Comparison of ENCODE assay signal across 1 cellular context in the genomic region with DNA sequence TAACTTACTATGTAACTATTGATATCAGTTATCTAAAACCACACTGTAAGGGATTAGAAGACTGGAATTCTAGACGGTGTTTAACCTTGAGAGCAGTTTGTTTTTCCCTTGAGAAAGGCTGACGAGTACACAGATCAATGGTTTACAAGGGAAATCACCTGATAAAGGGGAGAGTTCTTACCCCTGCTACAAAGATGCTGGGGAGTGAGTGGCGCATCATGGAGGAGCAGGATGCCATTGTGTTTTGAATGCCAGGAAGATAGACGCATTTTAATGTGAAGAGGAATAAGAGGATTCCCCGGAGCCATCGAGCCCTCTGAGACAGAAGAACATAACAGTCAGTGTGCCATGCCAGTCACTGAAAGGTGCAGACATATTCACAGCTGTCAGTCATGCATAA.
TF ChIP-seq lines count a peak whose summit lies in the region.

No MANE protein-coding gene starts in this region.

TF ChIP-seq in HepG2, 621 proteins besides CTCF, POLR2A, EP300 and RAD21 (continued from another document and continues in another):
- TF ChIP-seq, protein P1, sequence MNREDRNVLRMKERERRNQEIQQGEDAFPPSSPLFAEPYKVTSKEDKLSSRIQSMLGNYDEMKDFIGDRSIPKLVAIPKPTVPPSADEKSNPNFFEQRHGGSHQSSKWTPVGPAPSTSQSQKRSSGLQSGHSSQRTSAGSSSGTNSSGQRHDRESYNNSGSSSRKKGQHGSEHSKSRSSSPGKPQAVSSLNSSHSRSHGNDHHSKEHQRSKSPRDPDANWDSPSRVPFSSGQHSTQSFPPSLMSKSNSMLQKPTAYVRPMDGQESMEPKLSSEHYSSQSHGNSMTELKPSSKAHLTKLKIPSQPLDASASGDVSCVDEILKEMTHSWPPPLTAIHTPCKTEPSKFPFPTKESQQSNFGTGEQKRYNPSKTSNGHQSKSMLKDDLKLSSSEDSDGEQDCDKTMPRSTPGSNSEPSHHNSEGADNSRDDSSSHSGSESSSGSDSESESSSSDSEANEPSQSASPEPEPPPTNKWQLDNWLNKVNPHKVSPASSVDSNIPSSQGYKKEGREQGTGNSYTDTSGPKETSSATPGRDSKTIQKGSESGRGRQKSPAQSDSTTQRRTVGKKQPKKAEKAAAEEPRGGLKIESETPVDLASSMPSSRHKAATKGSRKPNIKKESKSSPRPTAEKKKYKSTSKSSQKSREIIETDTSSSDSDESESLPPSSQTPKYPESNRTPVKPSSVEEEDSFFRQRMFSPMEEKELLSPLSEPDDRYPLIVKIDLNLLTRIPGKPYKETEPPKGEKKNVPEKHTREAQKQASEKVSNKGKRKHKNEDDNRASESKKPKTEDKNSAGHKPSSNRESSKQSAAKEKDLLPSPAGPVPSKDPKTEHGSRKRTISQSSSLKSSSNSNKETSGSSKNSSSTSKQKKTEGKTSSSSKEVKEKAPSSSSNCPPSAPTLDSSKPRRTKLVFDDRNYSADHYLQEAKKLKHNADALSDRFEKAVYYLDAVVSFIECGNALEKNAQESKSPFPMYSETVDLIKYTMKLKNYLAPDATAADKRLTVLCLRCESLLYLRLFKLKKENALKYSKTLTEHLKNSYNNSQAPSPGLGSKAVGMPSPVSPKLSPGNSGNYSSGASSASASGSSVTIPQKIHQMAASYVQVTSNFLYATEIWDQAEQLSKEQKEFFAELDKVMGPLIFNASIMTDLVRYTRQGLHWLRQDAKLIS (CRISPR knock-in tag; IDR thresholded peaks at IDR 0.05) = no peak
- TF ChIP-seq ZBTB7B (CRISPR knock-in tag; IDR thresholded peaks at IDR 0.05) = no peak
- no peak for TF ChIP-seq MED8 (CRISPR knock-in tag; IDR thresholded peaks at IDR 0.05; ENCODE audit: insufficient replicate concordance)
- TF ChIP-seq BRD4 (CRISPR knock-in tag; IDR thresholded peaks at IDR 0.05) = no peak
- no peak for TF ChIP-seq ZSCAN20 (CRISPR knock-in tag; IDR thresholded peaks at IDR 0.05; ENCODE audit: borderline replicate concordance)
- no peak for TF ChIP-seq JUN (CRISPR knock-in tag; IDR thresholded peaks at IDR 0.05)
- TF ChIP-seq FOSL1 (CRISPR knock-in tag; IDR thresholded peaks at IDR 0.05; ENCODE audit: borderline replicate concordance) = no peak
- no peak for TF ChIP-seq RAD51 (IDR thresholded peaks at IDR 0.05; ENCODE audit: borderline replicate concordance)
- TF ChIP-seq U2AF1 (optimal IDR thresholded peaks at IDR 0.05; ENCODE audit: low read depth, low read length) = no peak
- no peak for TF ChIP-seq ZNF652 (CRISPR knock-in tag; IDR thresholded peaks at IDR 0.05; ENCODE audit: borderline replicate concordance, low read depth)
- peak; percentile 56; the same call in 1 of the 2 replicates for TF ChIP-seq CREM (IDR thresholded peaks at IDR 0.05)
- TF ChIP-seq CREM (CRISPR knock-in tag; IDR thresholded peaks at IDR 0.05) = no peak
- TF ChIP-seq NONO (IDR thresholded peaks at IDR 0.05) = no peak
- no peak for TF ChIP-seq NONO (CRISPR knock-in tag; conservative IDR thresholded peaks at IDR 0.05)
- TF ChIP-seq HOXA7 (CRISPR knock-in tag; IDR thresholded peaks at IDR 0.05) = no peak
- TF ChIP-seq KDM5A (IDR thresholded peaks at IDR 0.05; ENCODE audit: borderline replicate concordance, low read length) = no peak
- TF ChIP-seq, protein P2, sequence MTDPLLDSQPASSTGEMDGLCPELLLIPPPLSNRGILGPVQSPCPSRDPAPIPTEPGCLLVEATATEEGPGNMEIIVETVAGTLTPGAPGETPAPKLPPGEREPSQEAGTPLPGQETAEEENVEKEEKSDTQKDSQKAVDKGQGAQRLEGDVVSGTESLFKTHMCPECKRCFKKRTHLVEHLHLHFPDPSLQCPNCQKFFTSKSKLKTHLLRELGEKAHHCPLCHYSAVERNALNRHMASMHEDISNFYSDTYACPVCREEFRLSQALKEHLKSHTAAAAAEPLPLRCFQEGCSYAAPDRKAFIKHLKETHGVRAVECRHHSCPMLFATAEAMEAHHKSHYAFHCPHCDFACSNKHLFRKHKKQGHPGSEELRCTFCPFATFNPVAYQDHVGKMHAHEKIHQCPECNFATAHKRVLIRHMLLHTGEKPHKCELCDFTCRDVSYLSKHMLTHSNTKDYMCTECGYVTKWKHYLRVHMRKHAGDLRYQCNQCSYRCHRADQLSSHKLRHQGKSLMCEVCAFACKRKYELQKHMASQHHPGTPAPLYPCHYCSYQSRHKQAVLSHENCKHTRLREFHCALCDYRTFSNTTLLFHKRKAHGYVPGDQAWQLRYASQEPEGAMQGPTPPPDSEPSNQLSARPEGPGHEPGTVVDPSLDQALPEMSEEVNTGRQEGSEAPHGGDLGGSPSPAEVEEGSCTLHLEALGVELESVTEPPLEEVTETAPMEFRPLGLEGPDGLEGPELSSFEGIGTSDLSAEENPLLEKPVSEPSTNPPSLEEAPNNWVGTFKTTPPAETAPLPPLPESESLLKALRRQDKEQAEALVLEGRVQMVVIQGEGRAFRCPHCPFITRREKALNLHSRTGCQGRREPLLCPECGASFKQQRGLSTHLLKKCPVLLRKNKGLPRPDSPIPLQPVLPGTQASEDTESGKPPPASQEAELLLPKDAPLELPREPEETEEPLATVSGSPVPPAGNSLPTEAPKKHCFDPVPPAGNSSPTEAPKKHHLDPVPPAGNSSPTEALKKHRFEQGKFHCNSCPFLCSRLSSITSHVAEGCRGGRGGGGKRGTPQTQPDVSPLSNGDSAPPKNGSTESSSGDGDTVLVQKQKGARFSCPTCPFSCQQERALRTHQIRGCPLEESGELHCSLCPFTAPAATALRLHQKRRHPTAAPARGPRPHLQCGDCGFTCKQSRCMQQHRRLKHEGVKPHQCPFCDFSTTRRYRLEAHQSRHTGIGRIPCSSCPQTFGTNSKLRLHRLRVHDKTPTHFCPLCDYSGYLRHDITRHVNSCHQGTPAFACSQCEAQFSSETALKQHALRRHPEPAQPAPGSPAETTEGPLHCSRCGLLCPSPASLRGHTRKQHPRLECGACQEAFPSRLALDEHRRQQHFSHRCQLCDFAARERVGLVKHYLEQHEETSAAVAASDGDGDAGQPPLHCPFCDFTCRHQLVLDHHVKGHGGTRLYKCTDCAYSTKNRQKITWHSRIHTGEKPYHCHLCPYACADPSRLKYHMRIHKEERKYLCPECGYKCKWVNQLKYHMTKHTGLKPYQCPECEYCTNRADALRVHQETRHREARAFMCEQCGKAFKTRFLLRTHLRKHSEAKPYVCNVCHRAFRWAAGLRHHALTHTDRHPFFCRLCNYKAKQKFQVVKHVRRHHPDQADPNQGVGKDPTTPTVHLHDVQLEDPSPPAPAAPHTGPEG (CRISPR knock-in tag; IDR thresholded peaks at IDR 0.05) = no peak
- TF ChIP-seq HMG20A (CRISPR knock-in tag; IDR thresholded peaks at IDR 0.05; ENCODE audit: borderline replicate concordance) = peak; percentile 34; the same call in 1 of the 2 replicates
- TF ChIP-seq, protein P3, sequence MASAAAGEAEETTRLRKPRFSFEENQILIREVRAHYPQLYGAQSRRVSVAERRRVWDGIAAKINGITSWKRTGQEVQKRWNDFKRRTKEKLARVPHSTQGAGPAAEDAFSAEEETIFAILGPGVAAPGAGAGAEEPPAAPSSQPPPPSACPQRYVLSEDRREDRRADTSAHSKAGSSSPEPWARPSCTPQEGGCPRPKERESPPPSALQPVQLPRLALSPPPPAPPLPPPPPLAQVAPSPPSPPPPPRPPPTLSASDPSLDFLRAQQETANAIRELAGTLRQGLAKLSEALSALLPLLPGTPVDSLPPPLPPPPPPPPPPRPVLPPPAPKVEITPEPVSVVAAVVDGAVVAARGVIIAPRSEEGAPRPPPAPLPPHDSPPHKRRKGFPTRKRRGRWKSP (CRISPR knock-in tag; IDR thresholded peaks at IDR 0.05) = no peak
- TF ChIP-seq ZFY (CRISPR knock-in tag; IDR thresholded peaks at IDR 0.05) = no peak
- no peak for TF ChIP-seq ZKSCAN5 (CRISPR knock-in tag; IDR thresholded peaks at IDR 0.05)
- TF ChIP-seq, protein P4, sequence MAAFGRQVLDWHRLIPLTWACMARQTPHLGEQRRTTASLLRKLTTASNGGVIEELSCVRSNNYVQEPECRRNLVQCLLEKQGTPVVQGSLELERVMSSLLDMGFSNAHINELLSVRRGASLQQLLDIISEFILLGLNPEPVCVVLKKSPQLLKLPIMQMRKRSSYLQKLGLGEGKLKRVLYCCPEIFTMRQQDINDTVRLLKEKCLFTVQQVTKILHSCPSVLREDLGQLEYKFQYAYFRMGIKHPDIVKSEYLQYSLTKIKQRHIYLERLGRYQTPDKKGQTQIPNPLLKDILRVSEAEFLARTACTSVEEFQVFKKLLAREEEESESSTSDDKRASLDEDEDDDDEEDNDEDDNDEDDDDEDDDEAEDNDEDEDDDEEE (CRISPR knock-in tag; IDR thresholded peaks at IDR 0.05) = no peak
- TF ChIP-seq HDAC2 (CRISPR knock-in tag; IDR thresholded peaks at IDR 0.05) = peak; percentile 58; the same call in 1 of the 2 replicates
- no peak for TF ChIP-seq SCMH1 (CRISPR knock-in tag; IDR thresholded peaks at IDR 0.05; ENCODE audit: borderline replicate concordance)
- no peak for TF ChIP-seq EHMT2 (IDR thresholded peaks at IDR 0.05; ENCODE audit: borderline replicate concordance, low read depth, low read length)
- TF ChIP-seq AGO1 (IDR thresholded peaks at IDR 0.05; ENCODE audit: low read depth, low read length, poor library complexity, severe bottlenecking) = no peak
- TF ChIP-seq ZNF263 (CRISPR knock-in tag; IDR thresholded peaks at IDR 0.05) = no peak
- no peak for TF ChIP-seq ZNF451 (CRISPR knock-in tag; IDR thresholded peaks at IDR 0.05)
- TF ChIP-seq, protein P5, sequence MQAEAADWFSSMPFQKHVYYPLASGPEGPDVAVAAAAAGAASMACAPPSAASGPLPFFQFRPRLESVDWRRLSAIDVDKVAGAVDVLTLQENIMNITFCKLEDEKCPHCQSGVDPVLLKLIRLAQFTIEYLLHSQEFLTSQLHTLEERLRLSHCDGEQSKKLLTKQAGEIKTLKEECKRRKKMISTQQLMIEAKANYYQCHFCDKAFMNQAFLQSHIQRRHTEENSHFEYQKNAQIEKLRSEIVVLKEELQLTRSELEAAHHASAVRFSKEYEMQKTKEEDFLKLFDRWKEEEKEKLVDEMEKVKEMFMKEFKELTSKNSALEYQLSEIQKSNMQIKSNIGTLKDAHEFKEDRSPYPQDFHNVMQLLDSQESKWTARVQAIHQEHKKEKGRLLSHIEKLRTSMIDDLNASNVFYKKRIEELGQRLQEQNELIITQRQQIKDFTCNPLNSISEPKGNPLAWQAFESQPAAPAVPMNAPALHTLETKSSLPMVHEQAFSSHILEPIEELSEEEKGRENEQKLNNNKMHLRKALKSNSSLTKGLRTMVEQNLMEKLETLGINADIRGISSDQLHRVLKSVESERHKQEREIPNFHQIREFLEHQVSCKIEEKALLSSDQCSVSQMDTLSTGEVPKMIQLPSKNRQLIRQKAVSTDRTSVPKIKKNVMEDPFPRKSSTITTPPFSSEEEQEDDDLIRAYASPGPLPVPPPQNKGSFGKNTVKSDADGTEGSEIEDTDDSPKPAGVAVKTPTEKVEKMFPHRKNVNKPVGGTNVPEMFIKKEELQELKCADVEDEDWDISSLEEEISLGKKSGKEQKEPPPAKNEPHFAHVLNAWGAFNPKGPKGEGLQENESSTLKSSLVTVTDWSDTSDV (CRISPR knock-in tag; IDR thresholded peaks at IDR 0.05) = no peak
- TF ChIP-seq, protein P6, sequence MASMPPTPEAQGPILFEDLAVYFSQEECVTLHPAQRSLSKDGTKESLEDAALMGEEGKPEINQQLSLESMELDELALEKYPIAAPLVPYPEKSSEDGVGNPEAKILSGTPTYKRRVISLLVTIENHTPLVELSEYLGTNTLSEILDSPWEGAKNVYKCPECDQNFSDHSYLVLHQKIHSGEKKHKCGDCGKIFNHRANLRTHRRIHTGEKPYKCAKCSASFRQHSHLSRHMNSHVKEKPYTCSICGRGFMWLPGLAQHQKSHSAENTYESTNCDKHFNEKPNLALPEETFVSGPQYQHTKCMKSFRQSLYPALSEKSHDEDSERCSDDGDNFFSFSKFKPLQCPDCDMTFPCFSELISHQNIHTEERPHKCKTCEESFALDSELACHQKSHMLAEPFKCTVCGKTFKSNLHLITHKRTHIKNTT (CRISPR knock-in tag; IDR thresholded peaks at IDR 0.05) = no peak
- no peak for TF ChIP-seq KLF13 (CRISPR knock-in tag; IDR thresholded peaks at IDR 0.05)
- TF ChIP-seq FOXO1 (CRISPR knock-in tag; IDR thresholded peaks at IDR 0.05) = peak; percentile 65
- no peak for TF ChIP-seq KDM4B (CRISPR knock-in tag; IDR thresholded peaks at IDR 0.05)
- TF ChIP-seq, protein P7, sequence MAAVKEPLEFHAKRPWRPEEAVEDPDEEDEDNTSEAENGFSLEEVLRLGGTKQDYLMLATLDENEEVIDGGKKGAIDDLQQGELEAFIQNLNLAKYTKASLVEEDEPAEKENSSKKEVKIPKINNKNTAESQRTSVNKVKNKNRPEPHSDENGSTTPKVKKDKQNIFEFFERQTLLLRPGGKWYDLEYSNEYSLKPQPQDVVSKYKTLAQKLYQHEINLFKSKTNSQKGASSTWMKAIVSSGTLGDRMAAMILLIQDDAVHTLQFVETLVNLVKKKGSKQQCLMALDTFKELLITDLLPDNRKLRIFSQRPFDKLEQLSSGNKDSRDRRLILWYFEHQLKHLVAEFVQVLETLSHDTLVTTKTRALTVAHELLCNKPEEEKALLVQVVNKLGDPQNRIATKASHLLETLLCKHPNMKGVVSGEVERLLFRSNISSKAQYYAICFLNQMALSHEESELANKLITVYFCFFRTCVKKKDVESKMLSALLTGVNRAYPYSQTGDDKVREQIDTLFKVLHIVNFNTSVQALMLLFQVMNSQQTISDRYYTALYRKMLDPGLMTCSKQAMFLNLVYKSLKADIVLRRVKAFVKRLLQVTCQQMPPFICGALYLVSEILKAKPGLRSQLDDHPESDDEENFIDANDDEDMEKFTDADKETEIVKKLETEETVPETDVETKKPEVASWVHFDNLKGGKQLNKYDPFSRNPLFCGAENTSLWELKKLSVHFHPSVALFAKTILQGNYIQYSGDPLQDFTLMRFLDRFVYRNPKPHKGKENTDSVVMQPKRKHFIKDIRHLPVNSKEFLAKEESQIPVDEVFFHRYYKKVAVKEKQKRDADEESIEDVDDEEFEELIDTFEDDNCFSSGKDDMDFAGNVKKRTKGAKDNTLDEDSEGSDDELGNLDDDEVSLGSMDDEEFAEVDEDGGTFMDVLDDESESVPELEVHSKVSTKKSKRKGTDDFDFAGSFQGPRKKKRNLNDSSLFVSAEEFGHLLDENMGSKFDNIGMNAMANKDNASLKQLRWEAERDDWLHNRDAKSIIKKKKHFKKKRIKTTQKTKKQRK (IDR thresholded peaks at IDR 0.05; ENCODE audit: low read length) = no peak
- TF ChIP-seq REXO4 (CRISPR knock-in tag; IDR thresholded peaks at IDR 0.05; ENCODE audit: borderline replicate concordance) = no peak
